Comparison of ENCODE assay signal across 1 cellular context in the genomic region with DNA sequence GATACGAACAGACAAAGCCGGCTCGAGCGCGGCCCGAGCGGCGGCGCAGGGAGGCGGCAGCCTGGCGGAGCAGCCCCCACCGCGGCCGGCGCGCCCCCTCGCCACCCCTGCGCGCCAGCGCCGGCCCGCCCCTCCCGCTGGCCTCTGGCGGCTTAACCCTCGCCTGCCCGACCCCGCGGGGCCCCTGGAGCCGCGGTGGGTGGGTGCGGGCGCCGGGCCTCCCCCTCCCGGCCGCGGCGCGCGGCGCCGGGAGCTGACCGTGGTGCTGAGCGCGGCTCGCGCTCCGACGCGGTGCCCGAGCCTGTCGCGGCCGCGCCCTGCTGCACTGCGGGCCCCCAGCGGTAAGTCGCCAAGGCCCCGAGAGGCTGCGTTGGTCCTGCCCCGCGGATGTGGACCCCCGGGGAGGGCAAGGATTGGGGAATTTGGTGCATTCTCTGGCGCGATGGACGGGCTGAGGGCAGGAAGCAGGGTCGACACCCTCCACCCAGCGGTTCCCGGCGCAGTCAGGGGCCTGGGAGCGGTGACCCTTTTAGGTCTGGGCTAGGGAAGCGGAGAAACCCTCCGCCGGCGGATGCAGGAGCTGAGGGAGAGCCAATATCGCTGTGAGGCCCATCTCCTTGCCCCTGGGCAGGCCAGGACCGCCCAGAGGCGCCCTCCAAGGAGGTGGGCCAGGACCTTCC.
A peak's percentile ranks its signal among the peaks of the same experiment; 100 is the strongest.
TF ChIP-seq lines count a peak whose summit lies in the region.

No MANE protein-coding gene starts in this region.

TF ChIP-seq in H1, 55 proteins besides CTCF, POLR2A, EP300 and RAD21 (continued from another document):
- TF ChIP-seq HDAC2 (IDR thresholded peaks at IDR 0.05; ENCODE audit: borderline replicate concordance in 1 of 2, low read depth in 2 of 2, low read length in 2 of 2) (peak in 1 of 2 experiments; percentile 43; a peak in 1 of 4 replicates), CREB1 (IDR thresholded peaks at IDR 0.05) (0 out of 2 replicates have a peak, but pooled peaks have one; percentile 17)
TF ChIP-seq in H1: peak in this region for 5.
